8 cellular contexts compared by ENCODE assay signal in genomic region chr17:36592711-36593321, GRCh38. TPM values are rescaled to one million over a fixed set of nuclear protein-coding genes. Genes with fewer than 3 reads are reported as not detected.
A peak's percentile ranks its signal among the peaks of the same experiment; 100 is the strongest.
DNase-seq lines count a peak whose midpoint lies in the region; FAIRE-seq and TF ChIP-seq lines count a peak whose summit lies in the region.

No MANE protein-coding gene starts in this region.

- in situ Hi-C loops in ACHN (cut with HindIII; ENCODE audit: low pct_ligation_motif_present, low pct_unique_long_range_greater_than_20kb, low sequenced_read_pairs) = no loop called here

- peaks cover 17% of the 10 kb centered on the region for H3K36me3 ChIP-seq in OCI-LY1 (ENCODE audit: insufficient read depth, low read length)
- peaks cover 61% of the 10 kb centered on the region for H3K36me3 ChIP-seq in endodermal cell (ENCODE audit: control insufficient read depth, insufficient read depth, low read length)

- H3K27ac Mint-ChIP-seq in CD14-positive monocyte (peak overlapping the region in 1 of 7 donors; percentile 36), endodermal cell (peak overlapping the region; percentile 89), nephron progenitor cell (no peak overlapping the region)

- H3K4me3 Mint-ChIP-seq in CD14-positive monocyte = peak overlapping the region; percentile 75 to 80
- H3K4me3 Mint-ChIP-seq in endodermal cell = peak overlapping the region; percentile 74
- H3K4me3 Mint-ChIP-seq in nephron progenitor cell = peak overlapping the region; percentile 84

- no peaks in the 10 kb centered on the region for H3K27me3 ChIP-seq in OCI-LY1 (ENCODE audit: insufficient read depth, low read length)
- no peaks in the 10 kb centered on the region for H3K27me3 ChIP-seq in endodermal cell (ENCODE audit: control insufficient read depth, insufficient read depth, low read length, poor library complexity, severe bottlenecking)

- H3F3A ChIP-seq in OCI-LY1 (ENCODE audit: insufficient read depth, low read length) = no peaks in the 10 kb centered on the region

- no peak for FAIRE-seq in urothelium cell line (lab: Jason Lieb, UNC)

- intact Hi-C loops in CD14-positive monocyte (cut with micrococcal nuclease) = loop anchor here (5.0 kb wide), 2 partner anchors 46 to 51 kb away; partner anchors contain the start of gene GGNBP2 (in 1 of the 2)

- H3K36me3 Mint-ChIP-seq in CD14-positive monocyte = peaks cover 18 to 26% of the 10 kb centered on the region in 2 donors
- peaks cover 23% of the 10 kb centered on the region for H3K36me3 Mint-ChIP-seq in endodermal cell (ENCODE audit: low read depth)
- H3K36me3 Mint-ChIP-seq in nephron progenitor cell (ENCODE audit: low read depth) = peaks cover 15% of the 10 kb centered on the region

- no peaks in the 10 kb centered on the region for H3K9me2 ChIP-seq in OCI-LY1 (ENCODE audit: low read depth, low read length)

- H3K4me1 Mint-ChIP-seq in CD14-positive monocyte (peaks cover 23% of the 10 kb centered on the region), endodermal cell (peaks cover 20% of the 10 kb centered on the region), nephron progenitor cell (peaks cover 43% of the 10 kb centered on the region)

- H3K27ac ChIP-seq in OCI-LY1 (ENCODE audit: low read depth, low read length, poor library complexity, severe bottlenecking) (no peak overlapping the region), endodermal cell (ENCODE audit: low read depth, low read length) (no peak overlapping the region)

- peak overlapping the region; percentile 66 for H3K4me2 ChIP-seq in OCI-LY1 (ENCODE audit: low read length)

- H3K9me3 Mint-ChIP-seq in CD14-positive monocyte (peaks cover 0 to 4% (median 0%) of the 10 kb centered on the region in 7 donors), endodermal cell (no peaks in the 10 kb centered on the region), nephron progenitor cell (no peaks in the 10 kb centered on the region)

- H3K27me3 Mint-ChIP-seq in CD14-positive monocyte (ENCODE audit: low read depth in 3 of 3) (peaks cover 11 to 16% (median 13%) of the 10 kb centered on the region in 3 donors), endodermal cell (ENCODE audit: insufficient read depth) (no peaks in the 10 kb centered on the region), nephron progenitor cell (ENCODE audit: low read depth, poor library complexity) (no peaks in the 10 kb centered on the region)

- no peaks in the 10 kb centered on the region for H3K79me2 ChIP-seq in OCI-LY1 (ENCODE audit: insufficient read depth, low read length)

- no peaks in the 10 kb centered on the region for H3K9me3 ChIP-seq in OCI-LY1 (ENCODE audit: low read length)
- no peaks in the 10 kb centered on the region for H3K9me3 ChIP-seq in endodermal cell (ENCODE audit: control insufficient read depth, low read length)

- H3K4me1 ChIP-seq in OCI-LY1 (ENCODE audit: insufficient read depth, low read length, severe bottlenecking) = peaks cover 25% of the 10 kb centered on the region
- peaks cover 13% of the 10 kb centered on the region for H3K4me1 ChIP-seq in endodermal cell (ENCODE audit: control insufficient read depth, insufficient read depth, low read length)

- H4K20me1 ChIP-seq in OCI-LY1 (ENCODE audit: insufficient read depth, low read length) = no peaks in the 10 kb centered on the region

- no peak overlapping the region for H2AFZ ChIP-seq in OCI-LY1 (ENCODE audit: low read length)

- DNase-seq in CD14-positive monocyte (ENCODE audit: low spot score) (no peak), endodermal cell (no peak), nephron progenitor cell (no peak), ACHN (no peak), iPS-NIHi7 (ENCODE audit: extremely low spot score) (no peak), urothelium cell line (ENCODE audit: low spot score) (no peak)
- DNase-seq in effector CD8-positive, alpha-beta T cell (lab: John Stamatoyannopoulos, UW) = no peak

- TF ChIP-seq CTCF in CD14-positive monocyte (IDR thresholded peaks at IDR 0.05) (no peak), OCI-LY1 (IDR thresholded peaks at IDR 0.05; ENCODE audit: low read length) (no peak), endodermal cell (conservative IDR thresholded peaks at IDR 0.05) (no peak), nephron progenitor cell (IDR thresholded peaks at IDR 0.05) (no peak)

- peak overlapping the region; percentile 92; the same call in 1 of the 2 replicates for H3K9ac ChIP-seq in OCI-LY1 (ENCODE audit: low read length)
- H3K9ac ChIP-seq in endodermal cell (ENCODE audit: extremely low read depth, low read length, poor library complexity, severe bottlenecking) = peak overlapping the region; percentile 59

- WGBS in endodermal cell (ENCODE audit: insufficient coverage in 1 of 2, insufficient read length in 1 of 2), 2 experiments = 10 to 11% methylated on average over 2 to 3 of the region's 4 CpGs

- peak overlapping the region; percentile 95 for H3K4me3 ChIP-seq in OCI-LY1 (ENCODE audit: low read depth, low read length, poor library complexity, severe bottlenecking)
- peak overlapping the region; percentile 88 for H3K4me3 ChIP-seq in endodermal cell (ENCODE audit: low read length)

RNA-seq across cellular contexts. Expression of gene DHRS11, which starts 1.1 kb away (rescaled TPM):
- 1 to 10 TPM; 1.2 to 2.7 TPM for polyA plus RNA-seq in CD14-positive monocyte
- 10 to 100 TPM; 25.5 to 28.5 TPM for total RNA-seq in endodermal cell
- 20.2 TPM for polyA plus RNA-seq in endodermal cell (2013, experiment 1 of 2)
- polyA plus RNA-seq in endodermal cell (2013, experiment 2 of 2) = 19.2 TPM

RNA-seq across cellular contexts. Expression of gene MRM1, which starts 8.6 kb away (rescaled TPM):
- polyA plus RNA-seq in CD14-positive monocyte = 1 to 10 TPM in 1 of 2 donors, under 1 TPM in 1; 0.82 to 1.5 TPM
- 10 to 100 TPM; 10.7 to 11.4 TPM for total RNA-seq in endodermal cell
- 2.4 TPM for polyA plus RNA-seq in endodermal cell (2013, experiment 1 of 2)
- 1.7 TPM for polyA plus RNA-seq in endodermal cell (2013, experiment 2 of 2)

RNA-seq across cellular contexts. Expression of gene GGNBP2, which starts 48.1 kb away (rescaled TPM):
- 10 to 100 TPM; 22.3 to 31.5 TPM for polyA plus RNA-seq in CD14-positive monocyte
- 10 to 100 TPM; 56.8 to 61.6 TPM for total RNA-seq in endodermal cell
- polyA plus RNA-seq in endodermal cell (2013, experiment 1 of 2) = 61.1 TPM
- polyA plus RNA-seq in endodermal cell (2013, experiment 2 of 2) = 57.6 TPM

RNA-seq across cellular contexts. Expression of gene PIGW, which starts 58.0 kb away (rescaled TPM):
- 1 to 10 TPM; 3.1 to 5.9 TPM for polyA plus RNA-seq in CD14-positive monocyte
- total RNA-seq in endodermal cell = 10 to 100 TPM; 10.8 to 16.6 TPM
- polyA plus RNA-seq in endodermal cell (2013, experiment 1 of 2) = 7.1 TPM
- polyA plus RNA-seq in endodermal cell (2013, experiment 2 of 2) = 7.6 TPM

RNA-seq across cellular contexts. Expression of gene MYO19, which starts 58.1 kb away (rescaled TPM):
- 1 to 10 TPM; 1.2 to 1.9 TPM for polyA plus RNA-seq in CD14-positive monocyte
- total RNA-seq in endodermal cell = 100 to 1,000 TPM; 133 to 154 TPM
- 63.3 TPM for polyA plus RNA-seq in endodermal cell (2013, experiment 1 of 2)
- polyA plus RNA-seq in endodermal cell (2013, experiment 2 of 2) = 51.5 TPM
